In the genomic region with DNA sequence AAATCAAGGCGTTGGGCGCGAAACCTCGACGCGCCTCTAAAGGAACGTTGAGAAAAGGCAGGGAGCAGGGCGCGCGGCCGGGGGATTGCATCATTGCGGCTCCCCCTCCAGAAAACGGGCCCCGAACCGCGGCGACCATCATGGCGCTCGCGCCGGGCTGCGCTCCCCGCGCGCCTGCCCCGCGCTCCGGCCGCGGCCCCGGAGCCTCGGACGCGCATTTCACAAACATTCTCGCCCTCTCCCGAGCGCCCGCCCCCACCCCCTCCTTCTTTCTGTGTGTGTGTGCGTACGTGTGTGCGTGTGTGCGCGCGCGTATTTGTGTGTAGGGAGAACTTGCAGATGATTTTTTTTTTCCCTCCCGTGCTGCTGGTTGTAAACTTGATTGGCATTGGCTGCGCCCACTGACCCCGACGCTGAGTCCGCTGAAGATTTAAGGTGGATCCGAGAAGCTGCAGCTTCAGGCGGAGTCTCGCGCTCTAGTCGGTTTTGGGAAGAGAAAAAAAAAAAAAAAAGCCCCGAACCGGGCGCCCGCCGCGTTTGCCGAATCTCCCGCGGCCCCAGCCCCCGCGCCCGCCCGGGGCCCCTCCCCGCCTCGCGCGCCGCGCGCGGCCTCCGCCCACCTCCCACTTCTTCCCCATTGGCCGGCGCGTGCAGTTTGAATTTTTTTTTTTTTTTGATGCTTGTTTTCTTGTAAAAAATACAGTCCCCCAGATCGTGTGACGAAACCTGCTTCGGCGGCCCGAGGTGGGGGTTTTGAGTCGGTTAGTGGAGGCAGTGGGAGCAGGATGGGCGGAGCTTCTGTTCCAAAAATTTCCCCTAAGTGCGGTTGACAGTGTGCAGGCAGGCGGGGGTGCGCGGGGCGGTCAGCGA, we compare ENCODE assay signal across 8 cellular contexts. TPM values are rescaled to one million over a fixed set of nuclear protein-coding genes. Genes with fewer than 3 reads are reported as not detected.
DNase-seq lines count a peak whose midpoint lies in the region; ATAC-seq, FAIRE-seq and TF ChIP-seq lines count a peak whose summit lies in the region.

No MANE protein-coding gene starts in this region.

- peak overlapping the region; percentile 93 for H2AFZ ChIP-seq in keratinocyte (ENCODE audit: control insufficient read depth, low read length)

- TF ChIP-seq CTCF in AG09309 (IDR thresholded peaks at IDR 0.05; ENCODE audit: control insufficient read depth, insufficient read depth, low read depth, low read length, missing control alignments) (no peak), keratinocyte (optimal IDR thresholded peaks at IDR 0.05 in 1 of 3, IDR thresholded peaks at IDR 0.05 in 1 of 3, conservative IDR thresholded peaks at IDR 0.05 in 1 of 3; ENCODE audit: extremely low read depth in 1 of 3, insufficient read depth in 2 of 3, low read length in 3 of 3) (no peak)

- H3K27ac Mint-ChIP-seq in central memory CD8-positive, alpha-beta T cell (ENCODE audit: low read depth), result peak overlapping the region; percentile 100

- H3K4me1 ChIP-seq in keratinocyte (ENCODE audit: control insufficient read depth, extremely low read depth, insufficient read depth, low read length), result peaks cover 18% of the 10 kb centered on the region

- H3K9me1 ChIP-seq in keratinocyte (ENCODE audit: control insufficient read depth, extremely low read depth, insufficient read depth, low read length), result no peaks in the 10 kb centered on the region

- H3K9ac ChIP-seq in keratinocyte (ENCODE audit: control insufficient read depth, extremely low read depth, insufficient read depth, low read length), result peak overlapping the region; percentile 89

- peak; percentile 100 for DNase-seq in AG09309 (ENCODE audit: low read depth)
- peak; percentile 97 for DNase-seq in NCI-H226
- DNase-seq in activated CD4-positive, CD25-positive, alpha-beta regulatory T cell treated with anti-CD3 and anti-CD28 coated beads, Interleukin-2, amount 50 U/mL, for 16 hours (ENCODE audit: low read depth, low spot score), result peak; percentile 85
- peak; percentile 80 to 90 for DNase-seq in central memory CD8-positive, alpha-beta T cell (ENCODE audit: low spot score in 2 of 2)
- peak; percentile 85 for DNase-seq in keratinocyte (ENCODE audit: low read depth, low spot score)
- peak; percentile 88 to 94 (median 92) for DNase-seq in stimulated activated CD4-positive, alpha-beta T cell treated with anti-CD3 and anti-CD28 coated beads, Interleukin-12 subunit alpha, Interleukin-12 subunit beta, amount 100 ng/mL, for 48 hours (ENCODE audit: low read depth in 2 of 3, low spot score in 1 of 3)

- no peaks in the 10 kb centered on the region for H3K9me3 Mint-ChIP-seq in central memory CD8-positive, alpha-beta T cell

- H3K4me3 Mint-ChIP-seq in central memory CD8-positive, alpha-beta T cell, result peak overlapping the region; percentile 97

- H3K36me3 Mint-ChIP-seq in central memory CD8-positive, alpha-beta T cell (ENCODE audit: insufficient read depth), result peaks cover 49% of the 10 kb centered on the region

- ATAC-seq in GM19023 (IDR thresholded peaks at IDR 0.05; ENCODE audit: unreplicated experiment) (peak; percentile 61), HG03196 (IDR thresholded peaks at IDR 0.05; ENCODE audit: unreplicated experiment) (peak; percentile 51)
- ATAC-seq in central memory CD8-positive, alpha-beta T cell (replicated peaks; ENCODE audit: extremely low read depth, poor library complexity, severe bottlenecking), result peak; percentile 66

- H4K20me1 ChIP-seq in keratinocyte (ENCODE audit: control insufficient read depth, extremely low read depth, insufficient read depth, low read length), result no peaks in the 10 kb centered on the region

- peaks cover 39% of the 10 kb centered on the region for H3K4me1 Mint-ChIP-seq in central memory CD8-positive, alpha-beta T cell

- H3K27me3 Mint-ChIP-seq in central memory CD8-positive, alpha-beta T cell, result no peaks in the 10 kb centered on the region

- H3K27me3 ChIP-seq in keratinocyte (ENCODE audit: control insufficient read depth, extremely low read depth, insufficient read depth, low read length), result no peaks in the 10 kb centered on the region

- FAIRE-seq in keratinocyte (lab: Jason Lieb, UNC), result no peak

- peaks cover 0 to 3% of the 10 kb centered on the region in 2 experiments for H3K36me3 ChIP-seq in keratinocyte (ENCODE audit: control insufficient read depth in 2 of 2, extremely low read depth in 1 of 2, insufficient read depth in 2 of 2, low read length in 2 of 2)

- dilution Hi-C loops in keratinocyte (cut with MboI; ENCODE audit: extremely low pct_ligation_motif_present, low sequenced_read_pairs), result no loop called here

- peaks cover 37% of the 10 kb centered on the region for H3K79me2 ChIP-seq in keratinocyte (ENCODE audit: control insufficient read depth, insufficient read depth, low read length)

- peak overlapping the region; percentile 96 for H3K4me2 ChIP-seq in keratinocyte (ENCODE audit: control insufficient read depth, extremely low read depth, insufficient read depth, low read depth, low read length)

- H3K9me3 ChIP-seq in keratinocyte (ENCODE audit: control insufficient read depth, low read depth, low read length), result no peaks in the 10 kb centered on the region

- H3K4me3 ChIP-seq in AG09309 (ENCODE audit: control insufficient read depth, low read depth, low read length), result peak overlapping the region; percentile 79
- peak overlapping the region; percentile 69 to 84 (median 77) for H3K4me3 ChIP-seq in keratinocyte (ENCODE audit: control insufficient read depth in 2 of 3, extremely low read depth in 1 of 3, insufficient read depth in 2 of 3, low read depth in 1 of 3, low read length in 3 of 3)

- H3K27ac ChIP-seq in keratinocyte (ENCODE audit: control insufficient read depth, insufficient read depth, low read length), result peak overlapping the region; percentile 89

RNA-seq across cellular contexts. Expression of a gene that starts 8.2 kb away (rescaled TPM):
- polyA plus RNA-seq in keratinocyte, result 2.9 to 5.5 TPM (median 5.1 TPM) in 3 replicates
- 16.5 TPM for polyA plus RNA-seq in keratinocyte (2011; ENCODE audit: low read depth)
- 1.5 and 2.4 TPM in 2 replicates for polyA plus RNA-seq in keratinocyte (2011; cell fraction: cytosol; rRNA removed)
- polyA plus RNA-seq in keratinocyte (2011; cell fraction: nucleus; rRNA removed), result 3.4 and 4.0 TPM in 2 replicates
- polyA plus RNA-seq in keratinocyte (2012; ENCODE audit: low replicate concordance), result 8.1 and 9.2 TPM in 2 replicates
- polyA minus RNA-seq in keratinocyte, result 0.89 to 3.2 TPM (median 1.2 TPM) in 3 replicates
- 6.9 TPM for polyA minus RNA-seq in keratinocyte (2011; cell fraction: cytosol; rRNA and poly(A)+ RNA removed)
- polyA minus RNA-seq in keratinocyte (2011; cell fraction: nucleus; rRNA and poly(A)+ RNA removed), result 5.5 and 6.0 TPM in 2 replicates

RNA-seq across cellular contexts. Expression of a gene that starts 29.3 kb away (rescaled TPM):
- polyA plus RNA-seq in keratinocyte, result 0.05 to 0.45 TPM (median 0.17 TPM) in 3 replicates
- not detected for polyA plus RNA-seq in keratinocyte (2011; ENCODE audit: low read depth)
- polyA plus RNA-seq in keratinocyte (2011; cell fraction: cytosol; rRNA removed), result 0.10 and 0.18 TPM in 2 replicates
- polyA plus RNA-seq in keratinocyte (2011; cell fraction: nucleus; rRNA removed), result 0.45 TPM in 1 of 2 replicates, not detected in the other
- polyA plus RNA-seq in keratinocyte (2012; ENCODE audit: low replicate concordance), result 0.28 TPM in 1 of 2 replicates, not detected in the other
- polyA minus RNA-seq in keratinocyte, result 0.23 to 1.1 TPM in 2 of 3 replicates, not detected in the other
- not detected for polyA minus RNA-seq in keratinocyte (2011; cell fraction: cytosol; rRNA and poly(A)+ RNA removed)
- polyA minus RNA-seq in keratinocyte (2011; cell fraction: nucleus; rRNA and poly(A)+ RNA removed), result not detected in 2 replicates

Comparison
In these comparisons a context has a peak if more than half of its experiments do, and no peak if none do; other contexts are left out.
1. Peak in every context shown above with its lines: DNase-seq, ATAC-seq, H3K4me3 ChIP-seq and H3K27ac ChIP-seq.